ENCODE assay signal across 1 cellular context in genomic region chr5:62403411-62404250, GRCh38.
TF ChIP-seq lines count a peak whose summit lies in the region.

DIMT1 (minus strand) TSS chr5:62403905; CDS start chr5:62403772, 133 bp downstream.

TF ChIP-seq in HepG2, 621 proteins besides CTCF, POLR2A, EP300 and RAD21 (continued from another document and continues in another):
- TF ChIP-seq, protein P1, sequence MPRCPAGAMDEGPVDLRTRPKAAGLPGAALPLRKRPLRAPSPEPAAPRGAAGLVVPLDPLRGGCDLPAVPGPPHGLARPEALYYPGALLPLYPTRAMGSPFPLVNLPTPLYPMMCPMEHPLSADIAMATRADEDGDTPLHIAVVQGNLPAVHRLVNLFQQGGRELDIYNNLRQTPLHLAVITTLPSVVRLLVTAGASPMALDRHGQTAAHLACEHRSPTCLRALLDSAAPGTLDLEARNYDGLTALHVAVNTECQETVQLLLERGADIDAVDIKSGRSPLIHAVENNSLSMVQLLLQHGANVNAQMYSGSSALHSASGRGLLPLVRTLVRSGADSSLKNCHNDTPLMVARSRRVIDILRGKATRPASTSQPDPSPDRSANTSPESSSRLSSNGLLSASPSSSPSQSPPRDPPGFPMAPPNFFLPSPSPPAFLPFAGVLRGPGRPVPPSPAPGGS (CRISPR knock-in tag; IDR thresholded peaks at IDR 0.05) = peak; percentile 85; the same call in 1 of the 2 replicates
- peak; percentile 92 for TF ChIP-seq TBX2 (CRISPR knock-in tag; IDR thresholded peaks at IDR 0.05; ENCODE audit: borderline replicate concordance)
- TF ChIP-seq ZSCAN12 (CRISPR knock-in tag; IDR thresholded peaks at IDR 0.05) = peak; percentile 61; the same call in 1 of the 2 replicates
- TF ChIP-seq, protein P2, sequence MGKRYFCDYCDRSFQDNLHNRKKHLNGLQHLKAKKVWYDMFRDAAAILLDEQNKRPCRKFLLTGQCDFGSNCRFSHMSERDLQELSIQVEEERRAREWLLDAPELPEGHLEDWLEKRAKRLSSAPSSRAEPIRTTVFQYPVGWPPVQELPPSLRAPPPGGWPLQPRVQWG (CRISPR knock-in tag; IDR thresholded peaks at IDR 0.05; ENCODE audit: borderline replicate concordance, low read depth) = no peak
- TF ChIP-seq ZSCAN21 (CRISPR knock-in tag; IDR thresholded peaks at IDR 0.05; ENCODE audit: borderline replicate concordance) = peak; percentile 83
- peak; percentile 82; the same call in 1 of the 2 replicates for TF ChIP-seq KLF13 (CRISPR knock-in tag; IDR thresholded peaks at IDR 0.05)
- peak; percentile 95 for TF ChIP-seq ZNF619 (CRISPR knock-in tag; IDR thresholded peaks at IDR 0.05)
- peak; percentile 58; the same call in 1 of the 2 replicates for TF ChIP-seq MAF1 (CRISPR knock-in tag; IDR thresholded peaks at IDR 0.05; ENCODE audit: borderline replicate concordance)
- peak; percentile 85 for TF ChIP-seq ELF1 (CRISPR knock-in tag; IDR thresholded peaks at IDR 0.05)
- peak; percentile 77 for TF ChIP-seq HNRNPLL (IDR thresholded peaks at IDR 0.05; ENCODE audit: low read depth, low read length, poor library complexity, severe bottlenecking)
- TF ChIP-seq PHB2 (IDR thresholded peaks at IDR 0.05; ENCODE audit: partially characterized antibody) = no peak
- TF ChIP-seq AHR (CRISPR knock-in tag; IDR thresholded peaks at IDR 0.05) = peak; percentile 93; the same call in 1 of the 2 replicates
- TF ChIP-seq, protein P3, sequence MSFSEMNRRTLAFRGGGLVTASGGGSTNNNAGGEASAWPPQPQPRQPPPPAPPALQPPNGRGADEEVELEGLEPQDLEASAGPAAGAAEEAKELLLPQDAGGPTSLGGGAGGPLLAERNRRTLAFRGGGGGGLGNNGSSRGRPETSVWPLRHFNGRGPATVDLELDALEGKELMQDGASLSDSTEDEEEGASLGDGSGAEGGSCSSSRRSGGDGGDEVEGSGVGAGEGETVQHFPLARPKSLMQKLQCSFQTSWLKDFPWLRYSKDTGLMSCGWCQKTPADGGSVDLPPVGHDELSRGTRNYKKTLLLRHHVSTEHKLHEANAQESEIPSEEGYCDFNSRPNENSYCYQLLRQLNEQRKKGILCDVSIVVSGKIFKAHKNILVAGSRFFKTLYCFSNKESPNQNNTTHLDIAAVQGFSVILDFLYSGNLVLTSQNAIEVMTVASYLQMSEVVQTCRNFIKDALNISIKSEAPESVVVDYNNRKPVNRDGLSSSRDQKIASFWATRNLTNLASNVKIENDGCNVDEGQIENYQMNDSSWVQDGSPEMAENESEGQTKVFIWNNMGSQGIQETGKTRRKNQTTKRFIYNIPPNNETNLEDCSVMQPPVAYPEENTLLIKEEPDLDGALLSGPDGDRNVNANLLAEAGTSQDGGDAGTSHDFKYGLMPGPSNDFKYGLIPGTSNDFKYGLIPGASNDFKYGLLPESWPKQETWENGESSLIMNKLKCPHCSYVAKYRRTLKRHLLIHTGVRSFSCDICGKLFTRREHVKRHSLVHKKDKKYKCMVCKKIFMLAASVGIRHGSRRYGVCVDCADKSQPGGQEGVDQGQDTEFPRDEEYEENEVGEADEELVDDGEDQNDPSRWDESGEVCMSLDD (CRISPR knock-in tag; IDR thresholded peaks at IDR 0.05; ENCODE audit: borderline replicate concordance) = no peak
- peak; percentile 28 for TF ChIP-seq FOSL2 (CRISPR knock-in tag; IDR thresholded peaks at IDR 0.05)
- TF ChIP-seq THAP8 (CRISPR knock-in tag; IDR thresholded peaks at IDR 0.05; ENCODE audit: borderline replicate concordance) = 0 out of 2 replicates have a peak, but pooled peaks have one; percentile 38
- TF ChIP-seq NBN (conservative IDR thresholded peaks at IDR 0.05) = no peak
- TF ChIP-seq NFATC3 (CRISPR knock-in tag; IDR thresholded peaks at IDR 0.05) = no peak; the same call in 1 of the 2 replicates
- no peak; the same call in 1 of the 2 replicates for TF ChIP-seq NR2F2 (IDR thresholded peaks at IDR 0.05; ENCODE audit: borderline replicate concordance, low read depth)
- TF ChIP-seq NFKBIZ (CRISPR knock-in tag; IDR thresholded peaks at IDR 0.05) = peak; percentile 74; the same call in 1 of the 2 replicates
- TF ChIP-seq MLXIP (CRISPR knock-in tag; IDR thresholded peaks at IDR 0.05; ENCODE audit: borderline replicate concordance) = no peak
- TF ChIP-seq ZBTB7A (CRISPR knock-in tag; IDR thresholded peaks at IDR 0.05) = 0 out of 2 replicates have a peak, but pooled peaks have one; percentile 30
- no peak for TF ChIP-seq ZBTB42 (CRISPR knock-in tag; IDR thresholded peaks at IDR 0.05)
- TF ChIP-seq ATAD3A (CRISPR knock-in tag; IDR thresholded peaks at IDR 0.05) = 0 out of 2 replicates have a peak, but pooled peaks have one; percentile 14
- peak; percentile 74 for TF ChIP-seq KAT7 (CRISPR knock-in tag; IDR thresholded peaks at IDR 0.05; ENCODE audit: borderline replicate concordance)
- peak; percentile 72; the same call in 1 of the 2 replicates for TF ChIP-seq ZNF567 (CRISPR knock-in tag; IDR thresholded peaks at IDR 0.05; ENCODE audit: borderline replicate concordance)
- TF ChIP-seq SMC3 (IDR thresholded peaks at IDR 0.05; ENCODE audit: low read length) = no peak
- no peak for TF ChIP-seq HNRNPL (IDR thresholded peaks at IDR 0.05; ENCODE audit: low read depth, low read length)
- TF ChIP-seq ZNF367 (CRISPR knock-in tag; IDR thresholded peaks at IDR 0.05; ENCODE audit: borderline replicate concordance) = no peak
- TF ChIP-seq, protein P4, sequence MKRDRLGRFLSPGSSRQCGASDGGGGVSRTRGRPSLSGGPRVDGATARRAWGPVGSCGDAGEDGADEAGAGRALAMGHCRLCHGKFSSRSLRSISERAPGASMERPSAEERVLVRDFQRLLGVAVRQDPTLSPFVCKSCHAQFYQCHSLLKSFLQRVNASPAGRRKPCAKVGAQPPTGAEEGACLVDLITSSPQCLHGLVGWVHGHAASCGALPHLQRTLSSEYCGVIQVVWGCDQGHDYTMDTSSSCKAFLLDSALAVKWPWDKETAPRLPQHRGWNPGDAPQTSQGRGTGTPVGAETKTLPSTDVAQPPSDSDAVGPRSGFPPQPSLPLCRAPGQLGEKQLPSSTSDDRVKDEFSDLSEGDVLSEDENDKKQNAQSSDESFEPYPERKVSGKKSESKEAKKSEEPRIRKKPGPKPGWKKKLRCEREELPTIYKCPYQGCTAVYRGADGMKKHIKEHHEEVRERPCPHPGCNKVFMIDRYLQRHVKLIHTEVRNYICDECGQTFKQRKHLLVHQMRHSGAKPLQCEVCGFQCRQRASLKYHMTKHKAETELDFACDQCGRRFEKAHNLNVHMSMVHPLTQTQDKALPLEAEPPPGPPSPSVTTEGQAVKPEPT (CRISPR knock-in tag; IDR thresholded peaks at IDR 0.05; ENCODE audit: low read depth) = no peak
- no peak for TF ChIP-seq RAD51 (IDR thresholded peaks at IDR 0.05; ENCODE audit: borderline replicate concordance)
- TF ChIP-seq MXI1 (IDR thresholded peaks at IDR 0.05; ENCODE audit: borderline replicate concordance, low read depth, low read length) = peak; percentile 99
- TF ChIP-seq, protein P5, sequence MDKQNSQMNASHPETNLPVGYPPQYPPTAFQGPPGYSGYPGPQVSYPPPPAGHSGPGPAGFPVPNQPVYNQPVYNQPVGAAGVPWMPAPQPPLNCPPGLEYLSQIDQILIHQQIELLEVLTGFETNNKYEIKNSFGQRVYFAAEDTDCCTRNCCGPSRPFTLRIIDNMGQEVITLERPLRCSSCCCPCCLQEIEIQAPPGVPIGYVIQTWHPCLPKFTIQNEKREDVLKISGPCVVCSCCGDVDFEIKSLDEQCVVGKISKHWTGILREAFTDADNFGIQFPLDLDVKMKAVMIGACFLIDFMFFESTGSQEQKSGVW (CRISPR knock-in tag; IDR thresholded peaks at IDR 0.05; ENCODE audit: borderline replicate concordance) = peak; percentile 84; the same call in 1 of the 2 replicates
- peak; percentile 76; the same call in 1 of the 2 replicates for TF ChIP-seq GATA4 (IDR thresholded peaks at IDR 0.05; ENCODE audit: borderline replicate concordance, low read depth)
- TF ChIP-seq TCF7L2 (IDR thresholded peaks at IDR 0.05; ENCODE audit: low read depth, low read length) = no peak
- TF ChIP-seq, protein P6, sequence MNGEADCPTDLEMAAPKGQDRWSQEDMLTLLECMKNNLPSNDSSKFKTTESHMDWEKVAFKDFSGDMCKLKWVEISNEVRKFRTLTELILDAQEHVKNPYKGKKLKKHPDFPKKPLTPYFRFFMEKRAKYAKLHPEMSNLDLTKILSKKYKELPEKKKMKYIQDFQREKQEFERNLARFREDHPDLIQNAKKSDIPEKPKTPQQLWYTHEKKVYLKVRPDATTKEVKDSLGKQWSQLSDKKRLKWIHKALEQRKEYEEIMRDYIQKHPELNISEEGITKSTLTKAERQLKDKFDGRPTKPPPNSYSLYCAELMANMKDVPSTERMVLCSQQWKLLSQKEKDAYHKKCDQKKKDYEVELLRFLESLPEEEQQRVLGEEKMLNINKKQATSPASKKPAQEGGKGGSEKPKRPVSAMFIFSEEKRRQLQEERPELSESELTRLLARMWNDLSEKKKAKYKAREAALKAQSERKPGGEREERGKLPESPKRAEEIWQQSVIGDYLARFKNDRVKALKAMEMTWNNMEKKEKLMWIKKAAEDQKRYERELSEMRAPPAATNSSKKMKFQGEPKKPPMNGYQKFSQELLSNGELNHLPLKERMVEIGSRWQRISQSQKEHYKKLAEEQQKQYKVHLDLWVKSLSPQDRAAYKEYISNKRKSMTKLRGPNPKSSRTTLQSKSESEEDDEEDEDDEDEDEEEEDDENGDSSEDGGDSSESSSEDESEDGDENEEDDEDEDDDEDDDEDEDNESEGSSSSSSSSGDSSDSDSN (CRISPR knock-in tag; IDR thresholded peaks at IDR 0.05) = peak; percentile 96
- TF ChIP-seq ZFX (CRISPR knock-in tag; IDR thresholded peaks at IDR 0.05; ENCODE audit: low read depth) = peak; percentile 93
- no peak for TF ChIP-seq SCMH1 (CRISPR knock-in tag; IDR thresholded peaks at IDR 0.05; ENCODE audit: borderline replicate concordance)
- TF ChIP-seq, protein P7, sequence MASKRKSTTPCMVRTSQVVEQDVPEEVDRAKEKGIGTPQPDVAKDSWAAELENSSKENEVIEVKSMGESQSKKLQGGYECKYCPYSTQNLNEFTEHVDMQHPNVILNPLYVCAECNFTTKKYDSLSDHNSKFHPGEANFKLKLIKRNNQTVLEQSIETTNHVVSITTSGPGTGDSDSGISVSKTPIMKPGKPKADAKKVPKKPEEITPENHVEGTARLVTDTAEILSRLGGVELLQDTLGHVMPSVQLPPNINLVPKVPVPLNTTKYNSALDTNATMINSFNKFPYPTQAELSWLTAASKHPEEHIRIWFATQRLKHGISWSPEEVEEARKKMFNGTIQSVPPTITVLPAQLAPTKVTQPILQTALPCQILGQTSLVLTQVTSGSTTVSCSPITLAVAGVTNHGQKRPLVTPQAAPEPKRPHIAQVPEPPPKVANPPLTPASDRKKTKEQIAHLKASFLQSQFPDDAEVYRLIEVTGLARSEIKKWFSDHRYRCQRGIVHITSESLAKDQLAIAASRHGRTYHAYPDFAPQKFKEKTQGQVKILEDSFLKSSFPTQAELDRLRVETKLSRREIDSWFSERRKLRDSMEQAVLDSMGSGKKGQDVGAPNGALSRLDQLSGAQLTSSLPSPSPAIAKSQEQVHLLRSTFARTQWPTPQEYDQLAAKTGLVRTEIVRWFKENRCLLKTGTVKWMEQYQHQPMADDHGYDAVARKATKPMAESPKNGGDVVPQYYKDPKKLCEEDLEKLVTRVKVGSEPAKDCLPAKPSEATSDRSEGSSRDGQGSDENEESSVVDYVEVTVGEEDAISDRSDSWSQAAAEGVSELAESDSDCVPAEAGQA (IDR thresholded peaks at IDR 0.05; ENCODE audit: low read depth) = no peak
- TF ChIP-seq, protein P7 (CRISPR knock-in tag; IDR thresholded peaks at IDR 0.05; ENCODE audit: borderline replicate concordance) = no peak
- TF ChIP-seq ZNF563 (CRISPR knock-in tag; IDR thresholded peaks at IDR 0.05) = peak; percentile 90
- TF ChIP-seq MTF1 (CRISPR knock-in tag; IDR thresholded peaks at IDR 0.05) = no peak; the same call in 1 of the 2 replicates
- peak; percentile 56; the same call in 1 of the 2 replicates for TF ChIP-seq SMAD3 (CRISPR knock-in tag; IDR thresholded peaks at IDR 0.05)
- TF ChIP-seq RBM39 (IDR thresholded peaks at IDR 0.05; ENCODE audit: low read depth, low read length, poor library complexity, severe bottlenecking) = peak; percentile 58
- 0 out of 2 replicates have a peak, but pooled peaks have one; percentile 26 for TF ChIP-seq ZNF101 (CRISPR knock-in tag; IDR thresholded peaks at IDR 0.05; ENCODE audit: borderline replicate concordance, low read depth)
- TF ChIP-seq ZNF878 (CRISPR knock-in tag; IDR thresholded peaks at IDR 0.05) = peak; percentile 80; the same call in 1 of the 2 replicates
